ENCODE assay signal across 12 cellular contexts in genomic region chr16:57049678-57050077, GRCh38. TPM values are rescaled to one million over a fixed set of nuclear protein-coding genes. Genes with fewer than 3 reads are reported as not detected.
DNase-seq lines count a peak whose midpoint lies in the region; ATAC-seq and TF ChIP-seq lines count a peak whose summit lies in the region.
"Had no signal": no experiment of that assay in that cellular context is flagged by ENCODE, and none has a peak within 500 bp of the region (broad histone marks: within the 10 kb centered on the region; RNA-seq: fewer than 3 reads in every experiment).

No MANE protein-coding gene starts in this region.

- H3K27ac Mint-ChIP-seq in activated T-helper 17 cell treated with anti-CD3 and anti-CD28 coated beads, Interleukin-2, amount 50 U/mL, for 72 hours: peak overlapping the region; percentile 91
- no peak overlapping the region for H3K27ac Mint-ChIP-seq in endodermal cell

- H3K4me1 ChIP-seq in endodermal cell (ENCODE audit: control insufficient read depth, insufficient read depth, low read length): no peaks in the 10 kb centered on the region
- H3K4me1 ChIP-seq in upper lobe of left lung: no peaks in the 10 kb centered on the region

- H3K4me3 ChIP-seq in endodermal cell (ENCODE audit: low read length) (no peak overlapping the region), upper lobe of left lung (no peak overlapping the region)

- 93% methylated on average over 4 of the region's 4 CpGs; no CpG with 5 or more reads in 1 of the 2 experiments for WGBS in endodermal cell (ENCODE audit: insufficient coverage in 1 of 2, insufficient read length in 1 of 2), 2 experiments
- WGBS in upper lobe of left lung, 2 donors: 85 to 87% methylated on average over 4 of the region's 4 CpGs

- DNase-seq in SHP77 treated with DMSO at 0.1 percent for 48 hours (lab: John Stamatoyannopoulos, UW) (no peak), endodermal cell (no peak), upper lobe of left lung (no peak)
- DNase-seq: COR-L47, immature natural killer cell, KG1 had no signal

- H3K4me1 Mint-ChIP-seq in activated T-helper 17 cell treated with anti-CD3 and anti-CD28 coated beads, Interleukin-2, amount 50 U/mL, for 72 hours: peaks cover 20% of the 10 kb centered on the region
- H3K4me1 Mint-ChIP-seq in endodermal cell: peaks cover 2% of the 10 kb centered on the region

- H3K27me3 ChIP-seq in endodermal cell (ENCODE audit: control insufficient read depth, insufficient read depth, low read length, poor library complexity, severe bottlenecking) (no peaks in the 10 kb centered on the region), upper lobe of left lung (no peaks in the 10 kb centered on the region)

- no peak for TF ChIP-seq EP300 in upper lobe of left lung (IDR thresholded peaks at IDR 0.05)

- H3K27ac ChIP-seq in endodermal cell (ENCODE audit: low read depth, low read length) (no peak overlapping the region), upper lobe of left lung (no peak overlapping the region)

- H3K9me3 Mint-ChIP-seq in activated T-helper 17 cell treated with anti-CD3 and anti-CD28 coated beads, Interleukin-2, amount 50 U/mL, for 72 hours: no peaks in the 10 kb centered on the region
- no peaks in the 10 kb centered on the region for H3K9me3 Mint-ChIP-seq in endodermal cell
- H3K9me3 Mint-ChIP-seq: immature natural killer cell had no signal

- peaks cover 97% of the 10 kb centered on the region for H3K36me3 Mint-ChIP-seq in activated T-helper 17 cell treated with anti-CD3 and anti-CD28 coated beads, Interleukin-2, amount 50 U/mL, for 72 hours (ENCODE audit: low read depth)
- no peaks in the 10 kb centered on the region for H3K36me3 Mint-ChIP-seq in endodermal cell (ENCODE audit: low read depth)

- peak; percentile 52 for ATAC-seq in GM18505 (IDR thresholded peaks at IDR 0.05; ENCODE audit: unreplicated experiment)
- peak; percentile 60 for ATAC-seq in GM19438 (IDR thresholded peaks at IDR 0.05; ENCODE audit: low read depth, unreplicated experiment)
- peak; percentile 56 for ATAC-seq in HG02852 (IDR thresholded peaks at IDR 0.05; ENCODE audit: unreplicated experiment)
- peak; percentile 74 for ATAC-seq in activated T-helper 17 cell treated with anti-CD3 and anti-CD28 coated beads, Interleukin-2, amount 50 U/mL, for 72 hours (replicated peaks)
- no peak for ATAC-seq in esophagus mucosa
- ATAC-seq in upper lobe of left lung (ENCODE audit: low FRiP score in 2 of 2): no peak
- ATAC-seq: Panc1 had no signal

- H3K9ac ChIP-seq in endodermal cell (ENCODE audit: extremely low read depth, low read length, poor library complexity, severe bottlenecking): no peak overlapping the region

- no peaks in the 10 kb centered on the region for H3K36me3 ChIP-seq in endodermal cell (ENCODE audit: control insufficient read depth, insufficient read depth, low read length)
- H3K36me3 ChIP-seq in upper lobe of left lung: peaks cover 2 to 91% (median 62%) of the 10 kb centered on the region in 4 donors

- TF ChIP-seq POLR2A in GM18505 (IDR thresholded peaks at IDR 0.05; ENCODE audit: borderline replicate concordance, extremely low read depth, insufficient read depth, insufficient read length) (no peak), upper lobe of left lung (IDR thresholded peaks at IDR 0.05) (no peak)

- no peaks in the 10 kb centered on the region for H3K27me3 Mint-ChIP-seq in activated T-helper 17 cell treated with anti-CD3 and anti-CD28 coated beads, Interleukin-2, amount 50 U/mL, for 72 hours
- peaks cover 2% of the 10 kb centered on the region for H3K27me3 Mint-ChIP-seq in endodermal cell (ENCODE audit: insufficient read depth)

- H3K9me3 ChIP-seq in endodermal cell (ENCODE audit: control insufficient read depth, low read length) (no peaks in the 10 kb centered on the region), upper lobe of left lung (no peaks in the 10 kb centered on the region)

- H3K4me3 Mint-ChIP-seq in activated T-helper 17 cell treated with anti-CD3 and anti-CD28 coated beads, Interleukin-2, amount 50 U/mL, for 72 hours: peak overlapping the region; percentile 33
- H3K4me3 Mint-ChIP-seq in endodermal cell: no peak overlapping the region
- H3K4me3 Mint-ChIP-seq: immature natural killer cell had no signal

- TF ChIP-seq CTCF in endodermal cell (conservative IDR thresholded peaks at IDR 0.05) (no peak), upper lobe of left lung (IDR thresholded peaks at IDR 0.05) (no peak)

RNA-seq across cellular contexts. Expression of gene CPNE2, which starts 42.7 kb away (rescaled TPM):
- 1 to 10 TPM; 3.8 to 4.4 TPM for total RNA-seq in activated T-helper 17 cell treated with anti-CD3 and anti-CD28 coated beads, Interleukin-2, amount 50 U/mL, for 72 hours
- 14.2 TPM for total RNA-seq in esophagus mucosa
- 10 to 100 TPM; 12.3 to 16.6 TPM for total RNA-seq in endodermal cell
- polyA plus RNA-seq in endodermal cell (2013, experiment 1 of 2): 32.5 TPM
- 39.2 TPM for polyA plus RNA-seq in endodermal cell (2013, experiment 2 of 2)
- 10 to 100 TPM; 39.4 to 58.7 (median 53.1) TPM for total RNA-seq in upper lobe of left lung

Comparison
In these comparisons a context has a peak if more than half of its experiments do, and no peak if none do; other contexts are left out.
1. ATAC-seq: peak in GM18505 (single experiment), GM19438 (single experiment), HG02852 (single experiment) and activated T-helper 17 cell treated with anti-CD3 and anti-CD28 coated beads, Interleukin-2, amount 50 U/mL, for 72 hours (single experiment); none in esophagus mucosa (single experiment) and upper lobe of left lung (0 of 2).